In genomic region chrX:96835660-96836289, GRCh38 we compare ENCODE assay signal across 10 cellular contexts.
A peak's percentile ranks its signal among the peaks of the same experiment; 100 is the strongest.
DNase-seq lines count a peak whose midpoint lies in the region; ATAC-seq lines count a peak whose summit lies in the region.
"Had no signal": no experiment of that assay in that cellular context is flagged by ENCODE, and none has a peak within 500 bp of the region (broad histone marks: within the 10 kb centered on the region; RNA-seq: fewer than 3 reads in every experiment).

No MANE protein-coding gene starts in this region.

- DNase-seq in NCI-H2171 (lab: John Stamatoyannopoulos, UW) (peak; percentile 25), DMS153 treated with DMSO at 0.1 percent for 48 hours (lab: John Stamatoyannopoulos, UW; ENCODE audit: unreplicated experiment) (no peak), DMS153 (lab: John Stamatoyannopoulos, UW) (no peak), NCI-H2081 (lab: John Stamatoyannopoulos, UW) (no peak)
- no peak for DNase-seq in stimulated activated CD8-positive, alpha-beta memory T cell treated with anti-CD3 and anti-CD28 coated beads, Interleukin-4, amount 100 ng/mL, for 48 hours
- DNase-seq: NCI-H187 had no signal

- peak; percentile 62 for ATAC-seq in GM18519 (IDR thresholded peaks at IDR 0.05; ENCODE audit: low FRiP score, unreplicated experiment)
- ATAC-seq in GM21423 (IDR thresholded peaks at IDR 0.05; ENCODE audit: unreplicated experiment), result peak; percentile 77
- ATAC-seq in HG03025 (IDR thresholded peaks at IDR 0.05; ENCODE audit: low FRiP score, unreplicated experiment), result peak; percentile 78
- ATAC-seq: Panc1 had no signal
